In genomic region chr12:131379758-131380157, GRCh38 we compare ENCODE assay signal across 18 cellular contexts.
"Had no signal": no experiment of that assay in that cellular context is flagged by ENCODE, and none has a peak within 500 bp of the region (broad histone marks: within the 10 kb centered on the region; RNA-seq: fewer than 3 reads in every experiment).

No MANE protein-coding gene starts in this region.

- H3K27me3 ChIP-seq: body of pancreas, thyroid gland, vagina had no signal

- H3K9me3 ChIP-seq: body of pancreas, esophagus squamous epithelium, stomach, thyroid gland, vagina had no signal

- H3K36me3 ChIP-seq: esophagus squamous epithelium, stomach, thyroid gland, vagina had no signal

- H3K79me2 ChIP-seq: parathyroid adenoma had no signal

- H3K27ac ChIP-seq: body of pancreas, esophagus squamous epithelium, parathyroid adenoma, stomach, thyroid gland, vagina had no signal

- H2AFZ ChIP-seq: parathyroid adenoma had no signal

- DNase-seq: activated CD4-positive, alpha-beta T cell treated with anti-CD3 and anti-CD28 coated beads, Interleukin-2, amount 10 ng/mL, durations not matched to agents 7 days and 5 days; activated CD4-positive, CD25-positive, alpha-beta regulatory T cell; activated CD8-positive, alpha-beta memory T cell treated with anti-CD3 and anti-CD28 coated beads for 24 hours; activated naive CD4-positive, alpha-beta T cell treated with anti-CD3 and anti-CD28 coated beads, Interleukin-2, amount 50 U/mL, for 16 hours; body of pancreas; cerebellar nuclear complex; esophagus squamous epithelium; foreskin fibroblast; left ventricle myocardium superior; mesenchymal stem cell; nephron progenitor cell; stimulated activated CD4-positive, alpha-beta T cell treated with anti-CD3 and anti-CD28 coated beads, Interleukin-15, amount 100 ng/mL, for 24 hours; stimulated activated CD4-positive, alpha-beta T cell treated with anti-CD3 and anti-CD28 coated beads, Interleukin-4, amount 100 ng/mL, for 24 hours; stomach; T-helper 17 cell; thyroid gland had no signal

- H3K4me1 ChIP-seq: body of pancreas, esophagus squamous epithelium, parathyroid adenoma, stomach, thyroid gland had no signal

- H3K4me3 ChIP-seq: body of pancreas, esophagus squamous epithelium, stomach, thyroid gland, vagina had no signal

- ATAC-seq: body of pancreas, left ventricle myocardium superior, T-helper 17 cell had no signal
